ENCODE assay signal across 8 cellular contexts in the genomic region with DNA sequence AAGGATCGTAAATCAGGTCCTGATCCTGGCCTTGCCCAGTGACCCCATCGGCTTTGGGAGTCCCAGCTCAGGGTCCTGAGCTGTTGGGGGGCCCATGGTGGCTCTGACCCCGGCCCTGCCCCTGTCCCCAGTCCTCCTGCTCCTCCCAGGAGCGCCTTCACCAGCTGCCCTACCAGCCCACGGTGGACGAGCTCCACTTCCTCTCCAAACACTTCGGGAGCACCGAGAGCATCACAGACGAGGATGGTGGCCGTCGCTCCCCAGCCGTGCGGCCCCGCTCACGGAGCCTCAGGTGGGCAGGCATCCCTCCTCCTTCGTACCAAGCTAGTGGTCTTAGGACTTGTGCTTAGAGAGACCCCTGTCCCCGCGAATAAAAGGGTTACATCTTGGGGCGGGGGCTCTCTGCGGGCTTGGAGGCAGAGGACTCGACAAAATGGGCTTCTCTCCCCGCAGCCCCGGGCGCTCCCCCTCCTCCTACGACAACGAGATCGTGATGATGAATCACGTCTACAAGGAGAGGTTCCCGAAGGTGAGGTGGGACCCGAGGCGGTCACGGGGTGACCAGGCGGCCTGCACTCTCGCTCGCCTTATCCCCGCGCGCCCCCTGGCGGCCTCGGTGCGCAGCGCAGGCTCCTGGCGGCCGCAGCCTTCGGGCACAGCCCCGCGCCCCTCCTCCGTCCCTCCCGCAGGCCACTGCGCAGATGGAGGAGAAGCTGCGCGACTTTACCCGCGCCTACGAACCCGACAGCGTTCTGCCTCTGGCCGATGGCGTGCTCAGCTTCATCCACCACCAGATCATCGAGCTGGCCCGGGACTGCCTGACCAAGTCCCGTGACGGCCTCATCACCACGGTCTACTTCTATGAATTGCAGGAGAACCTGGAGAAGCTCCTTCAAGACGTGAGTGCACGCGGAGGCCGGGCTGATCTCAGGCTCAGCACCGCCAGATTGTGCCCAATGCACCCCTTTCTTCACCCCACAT. TPM values are rescaled to one million over a fixed set of nuclear protein-coding genes. Genes with fewer than 3 reads are reported as not detected.
DNase-seq lines count a peak whose midpoint lies in the region; ATAC-seq and TF ChIP-seq lines count a peak whose summit lies in the region.

No MANE protein-coding gene starts in this region.

- TF ChIP-seq CTCF in AG04450 (IDR thresholded peaks at IDR 0.05; ENCODE audit: low read depth, low read length), result peak; percentile 88
- TF ChIP-seq CTCF in retinal pigment epithelial cell (conservative IDR thresholded peaks at IDR 0.05; ENCODE audit: low read depth, low read length), result peak; percentile 87

- peaks cover 12% of the 10 kb centered on the region for H3K27me3 ChIP-seq in AG04450 (ENCODE audit: control insufficient read depth, insufficient read depth, low read length)

- DNase-seq in AG04450 (ENCODE audit: low read depth, low spot score), result no peak
- DNase-seq in NCI-H1092 (lab: John Stamatoyannopoulos, UW), result peak; percentile 57
- peak; percentile 53 for DNase-seq in T-helper 22 cell (ENCODE audit: low read depth)
- peak in 50 of 56 donors; percentile 15 to 89 (median 60) for DNase-seq in amygdala (lab: John Stamatoyannopoulos, UW)
- peak; percentile 92 for DNase-seq in left ventricle myocardium superior
- peak; percentile 62 for DNase-seq in retinal pigment epithelial cell (ENCODE audit: low read depth)

- intact Hi-C loops in left ventricle myocardium superior (cut with micrococcal nuclease), result loop anchor here (10.0 kb wide), 1 partner anchor 83 kb away; no protein-coding TSS in a partner anchor

- H3K27ac ChIP-seq in AG04450 (ENCODE audit: low read depth, low read length), result no peak overlapping the region

- H3K9me3 ChIP-seq in AG04450 (ENCODE audit: control insufficient read depth, insufficient read depth, low read length), result no peaks in the 10 kb centered on the region

- ATAC-seq in GM18907 (IDR thresholded peaks at IDR 0.05; ENCODE audit: unreplicated experiment) (peak; percentile 60), left ventricle myocardium superior (peak; percentile 99), GM21360 (IDR thresholded peaks at IDR 0.05; ENCODE audit: unreplicated experiment) (no peak)

- H3K4me3 ChIP-seq in AG04450 (ENCODE audit: low read depth, low read length), result peak overlapping the region; percentile 42
- H3K4me3 ChIP-seq in retinal pigment epithelial cell (ENCODE audit: low read length), result peak overlapping the region; percentile 38

- CTCF ChIA-PET in AG04450 (lab: Charles Lee), result interaction anchor here (0.6 to 9.9 kb wide), 55 partner anchors 10 to 283 kb away, joined by 3 to 247 read pairs (median 4); a partner anchor contains a TSS

- POLR2A ChIA-PET in AG04450 (lab: Yijun Ruan, JAX), result interaction anchor here (0.8 to 1.5 kb wide), 3 partner anchors 56 to 125 kb away, joined by 3 to 4 read pairs (median 3); a partner anchor contains a TSS

RNA-seq across cellular contexts. Expression of a gene that starts 9.1 kb away (rescaled TPM):
- 0.47 and 0.52 TPM in 2 replicates for polyA plus RNA-seq in AG04450 (2011; rRNA removed)
- 2.0 TPM in 1 of 2 replicates, not detected in the other for polyA minus RNA-seq in AG04450 (2011; rRNA and poly(A)+ RNA removed)
- total RNA-seq in left ventricle myocardium superior, result 0.12 TPM

RNA-seq across cellular contexts. Expression of a gene that starts 13.1 kb away (rescaled TPM):
- polyA plus RNA-seq in AG04450 (2011; rRNA removed), result not detected in 2 replicates
- polyA minus RNA-seq in AG04450 (2011; rRNA and poly(A)+ RNA removed), result not detected in 2 replicates
- total RNA-seq in left ventricle myocardium superior, result not detected

RNA-seq across cellular contexts. Expression of a gene that starts 33.8 kb away (rescaled TPM):
- polyA plus RNA-seq in AG04450 (2011; rRNA removed), result 28.9 and 39.5 TPM in 2 replicates
- polyA minus RNA-seq in AG04450 (2011; rRNA and poly(A)+ RNA removed), result 15.5 and 20.8 TPM in 2 replicates
- 19.2 TPM for total RNA-seq in left ventricle myocardium superior

RNA-seq across cellular contexts. Expression of a gene that starts 39.6 kb away (rescaled TPM):
- not detected in 2 replicates for polyA plus RNA-seq in AG04450 (2011; rRNA removed)
- not detected in 2 replicates for polyA minus RNA-seq in AG04450 (2011; rRNA and poly(A)+ RNA removed)
- not detected for total RNA-seq in left ventricle myocardium superior

RNA-seq across cellular contexts. Expression of a gene that starts 41.1 kb away (rescaled TPM):
- 11.6 and 11.7 TPM in 2 replicates for polyA plus RNA-seq in AG04450 (2011; rRNA removed)
- 15.1 and 18.8 TPM in 2 replicates for polyA minus RNA-seq in AG04450 (2011; rRNA and poly(A)+ RNA removed)
- 4.5 TPM for total RNA-seq in left ventricle myocardium superior
